ENCODE assay signal across 10 cellular contexts in the genomic region with DNA sequence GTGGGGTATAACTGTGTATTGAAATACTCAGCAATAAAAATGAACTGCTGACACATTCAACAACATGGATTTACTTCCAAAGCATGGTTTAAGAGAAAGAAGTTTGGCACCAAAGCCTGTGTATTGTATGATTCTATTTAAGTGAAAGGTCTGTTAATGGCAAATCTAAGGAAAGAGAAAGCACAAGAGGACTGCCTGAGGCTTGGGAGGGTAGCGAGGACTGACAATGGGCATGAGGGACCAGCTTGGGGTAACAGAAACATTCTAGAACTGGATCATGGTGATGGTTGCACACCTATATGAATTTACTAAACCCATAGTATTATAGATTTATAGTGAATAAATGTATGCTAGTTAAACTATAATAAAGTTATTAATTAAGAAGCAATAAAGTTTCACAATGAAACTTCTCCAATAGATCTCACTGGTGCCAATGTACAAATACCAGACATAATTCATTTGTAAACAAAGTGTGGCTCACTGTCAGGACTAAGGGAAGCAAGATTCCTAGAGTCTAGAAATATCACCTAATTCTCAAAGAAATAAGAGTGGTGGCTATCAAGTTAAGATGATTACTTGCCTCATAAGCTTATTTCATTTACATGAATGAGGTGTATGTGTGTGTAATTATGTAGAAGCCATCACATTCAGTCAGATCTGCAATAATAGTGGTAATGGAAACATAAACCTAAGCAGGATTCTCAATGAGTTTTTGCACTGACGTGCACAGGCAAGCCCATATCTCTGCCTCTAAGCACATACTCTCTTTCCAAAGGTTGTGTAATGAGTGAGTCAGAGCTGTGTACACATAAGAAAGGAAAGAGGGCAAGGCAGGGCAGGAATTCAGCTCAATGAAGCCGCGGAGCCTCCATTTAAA.
DNase-seq lines count a peak whose midpoint lies in the region; ATAC-seq and TF ChIP-seq lines count a peak whose summit lies in the region.
"Had no signal": no experiment of that assay in that cellular context is flagged by ENCODE, and none has a peak within 500 bp of the region (broad histone marks: within the 10 kb centered on the region; RNA-seq: fewer than 3 reads in every experiment).

No MANE protein-coding gene starts in this region.

- H3K27me3 ChIP-seq in right cardiac atrium (ENCODE audit: control insufficient read depth, insufficient read depth) = no peaks in the 10 kb centered on the region
- no peaks in the 10 kb centered on the region for H3K27me3 ChIP-seq in vagina
- H3K27me3 ChIP-seq: ovary had no signal

- TF ChIP-seq POLR2A in vagina (IDR thresholded peaks at IDR 0.05) = no peak

- no peak for TF ChIP-seq CTCF in vagina (IDR thresholded peaks at IDR 0.05)

- no peaks in the 10 kb centered on the region for H3K36me3 ChIP-seq in vagina
- H3K36me3 ChIP-seq: ovary had no signal

- H3K27ac ChIP-seq in right cardiac atrium (ENCODE audit: low read length) (no peak overlapping the region), vagina (peak overlapping the region; percentile 36)
- H3K27ac ChIP-seq: C4-2B, ovary had no signal

- peak; percentile 90 to 96 for ATAC-seq in right cardiac atrium

- DNase-seq in SIG-M5 treated with dmso at 0.1 percent for 504 hours (lab: John Stamatoyannopoulos, UW; ENCODE audit: unreplicated experiment) = peak; percentile 63
- DNase-seq in SIG-M5 (lab: John Stamatoyannopoulos, UW) = no peak
- DNase-seq in RPMI7951 (ENCODE audit: low read depth) = peak; percentile 76
- DNase-seq in right cardiac atrium = peak in 1 of 3 donors; percentile 27
- no peak for DNase-seq in vagina (ENCODE audit: extremely low spot score in 2 of 2)
- DNase-seq in GM19240 (ENCODE audit: insufficient read length, low spot score) = no peak
- DNase-seq in NOMO-1 (lab: John Stamatoyannopoulos, UW; ENCODE audit: unreplicated experiment in 2 of 2) = no peak
- no peak for DNase-seq in activated CD8-positive, alpha-beta memory T cell treated with anti-CD3 and anti-CD28 coated beads, Interleukin-2, amount 50 U/mL, for 48 hours

- H3K9me3 ChIP-seq in right cardiac atrium (ENCODE audit: control insufficient read depth, low read length) (no peaks in the 10 kb centered on the region), vagina (no peaks in the 10 kb centered on the region)
- H3K9me3 ChIP-seq: ovary had no signal

- H3K4me1 ChIP-seq in right cardiac atrium (ENCODE audit: control insufficient read depth, insufficient read depth, low read length) (no peaks in the 10 kb centered on the region), vagina (peaks cover 9% of the 10 kb centered on the region)

- intact Hi-C loops in right cardiac atrium (cut with DNase I) (no loop called here), vagina (cut with DNase I) (no loop called here)

- 59% methylated on average over 4 of the region's 4 CpGs for WGBS in right cardiac atrium

- no peak overlapping the region for H3K4me3 ChIP-seq in right cardiac atrium (ENCODE audit: low read length)
- no peak overlapping the region for H3K4me3 ChIP-seq in vagina
- H3K4me3 ChIP-seq: ovary had no signal

Comparison
In these comparisons a context has a peak if more than half of its experiments do, and no peak if none do; other contexts are left out.
1. DNase-seq: peak in SIG-M5 treated with dmso at 0.1 percent for 504 hours (single experiment) and RPMI7951 (single experiment); none in SIG-M5 (single experiment), vagina (0 of 2), GM19240 (single experiment), NOMO-1 (0 of 2) and activated CD8-positive, alpha-beta memory T cell treated with anti-CD3 and anti-CD28 coated beads, Interleukin-2, amount 50 U/mL, for 48 hours (single experiment).